In the genomic region with DNA sequence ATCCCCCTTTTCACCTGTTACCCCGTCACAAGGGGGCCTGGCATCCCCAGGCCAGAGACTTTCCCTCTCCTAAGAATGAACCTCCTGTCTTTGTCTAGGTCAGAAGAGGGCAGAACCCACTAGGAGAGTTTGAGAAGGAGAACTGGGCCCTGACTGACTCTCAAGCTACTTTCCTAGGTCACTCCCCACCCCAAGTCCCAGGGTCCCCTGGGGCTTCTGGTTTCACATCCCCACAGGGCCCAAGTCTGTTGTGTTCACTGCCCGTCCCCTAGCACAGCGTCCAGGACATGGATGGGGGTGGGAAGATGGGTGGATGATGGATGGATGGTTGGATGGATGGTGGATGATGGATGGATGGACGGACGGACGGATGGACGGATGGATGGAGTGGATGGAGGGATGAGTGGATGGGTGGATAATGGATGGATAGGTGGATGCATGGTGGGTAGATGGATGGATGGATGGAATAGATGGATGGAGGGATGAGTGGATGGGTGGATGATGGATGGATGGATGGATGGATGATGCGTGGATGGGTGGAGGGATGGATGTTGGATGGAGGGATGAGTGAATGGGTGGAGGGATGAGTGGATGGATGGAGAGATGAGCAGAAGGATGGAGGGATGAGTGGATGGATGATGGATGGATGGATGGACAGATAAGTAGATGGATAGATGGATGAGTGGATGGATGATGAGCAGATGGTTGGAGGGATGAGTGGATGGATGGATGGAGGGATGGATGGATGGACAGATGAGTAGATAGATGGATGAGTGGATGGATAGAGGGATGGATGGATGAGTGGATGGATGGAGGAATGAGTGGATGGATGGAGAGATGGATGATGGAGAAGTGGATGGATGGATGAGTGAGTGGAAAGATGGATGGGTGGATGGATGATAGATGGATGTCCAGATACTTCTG, we compare ENCODE assay signal across 30 cellular contexts. TPM values are rescaled to one million over a fixed set of nuclear protein-coding genes. Genes with fewer than 3 reads are reported as not detected.
"Had no signal": no experiment of that assay in that cellular context is flagged by ENCODE, and none has a peak within 500 bp of the region (broad histone marks: within the 10 kb centered on the region; RNA-seq: fewer than 3 reads in every experiment).

No MANE protein-coding gene starts in this region.

- H3K27ac ChIP-seq: breast epithelium, SK-N-MC, VCaP had no signal

- H3K4me1 Mint-ChIP-seq: activated CD4-positive, alpha-beta memory T cell treated with anti-CD3 and anti-CD28 coated beads, Interleukin-2, amount 10 ng/mL, durations not matched to agents 7 days and 5 days; activated CD4-positive, alpha-beta T cell treated with anti-CD3 and anti-CD28 coated beads for 36 hours; activated naive CD4-positive, alpha-beta T cell treated with anti-CD3 and anti-CD28 coated beads, Interleukin-2, amount 10 ng/mL, durations not matched to agents 7 days and 5 days had no signal

- DNase-seq: activated CD4-positive, alpha-beta memory T cell treated with anti-CD3 and anti-CD28 coated beads, Interleukin-2, amount 10 ng/mL, durations not matched to agents 7 days and 5 days; activated CD4-positive, alpha-beta T cell treated with anti-CD3 and anti-CD28 coated beads for 36 hours; activated CD4-positive, alpha-beta T cell treated with anti-CD3 and anti-CD28 coated beads, Interleukin-2, amount 50 U/mL, for 1 hour; activated CD4-positive, CD25-positive, alpha-beta regulatory T cell; activated CD8-positive, alpha-beta memory T cell treated with anti-CD3 and anti-CD28 coated beads, Interleukin-2, amount 50 U/mL, for 4 hours; activated gamma-delta T cell treated with Interleukin-2 at 50 U/mL for 16 hours; activated naive CD4-positive, alpha-beta T cell treated with anti-CD3 and anti-CD28 coated beads, Interleukin-2, amount 10 ng/mL, durations not matched to agents 7 days and 5 days; activated T-cell treated with anti-CD3 and anti-CD28 coated beads, Interleukin-2, amount 50 U/mL, for 72 hours; aorta; central memory CD4-positive, alpha-beta T cell; Kasumi-1; NCI-H1092 treated with DMSO at 0.1 percent for 48 hours; NCI-H1436; NCI-H1694 treated with DMSO at 0.1 percent for 48 hours; NCI-H2029 treated with DMSO at 0.1 percent for 48 hours; NCI-H345; NCI-H510A; NCI-H526 treated with DMSO at 0.1 percent for 48 hours; NCI-H82; NK-92 treated with Interleukin-12 subunit alpha and Interleukin-12 subunit beta, amount 100 ng/mL, for 24 hours; OCI-M1; RPMI8226; T-helper 1 cell had no signal

- H3K9me3 Mint-ChIP-seq: activated CD4-positive, alpha-beta memory T cell treated with anti-CD3 and anti-CD28 coated beads, Interleukin-2, amount 10 ng/mL, durations not matched to agents 7 days and 5 days; activated naive CD4-positive, alpha-beta T cell treated with anti-CD3 and anti-CD28 coated beads, Interleukin-2, amount 10 ng/mL, durations not matched to agents 7 days and 5 days; activated T-cell treated with anti-CD3 and anti-CD28 coated beads, Interleukin-2, amount 50 U/mL, for 72 hours; activated T-helper 2 cell treated with anti-CD3 and anti-CD28 coated beads, Interferon-gamma antibody, Interleukin-2, Interleukin-4, amounts not matched to agents 10 μg/mL and 5 μg/mL and 100 μg/mL, durations not matched to agents 14 hours and 24 hours and 36 hours had no signal

- H3K27ac Mint-ChIP-seq: activated CD4-positive, alpha-beta memory T cell treated with anti-CD3 and anti-CD28 coated beads, Interleukin-2, amount 10 ng/mL, durations not matched to agents 7 days and 5 days; activated CD4-positive, alpha-beta T cell treated with anti-CD3 and anti-CD28 coated beads for 36 hours; activated naive CD4-positive, alpha-beta T cell treated with anti-CD3 and anti-CD28 coated beads, Interleukin-2, amount 10 ng/mL, durations not matched to agents 7 days and 5 days; activated T-cell treated with anti-CD3 and anti-CD28 coated beads, Interleukin-2, amount 50 U/mL, for 72 hours; activated T-helper 2 cell treated with anti-CD3 and anti-CD28 coated beads, Interferon-gamma antibody, Interleukin-2, Interleukin-4, amounts not matched to agents 10 μg/mL and 5 μg/mL and 100 μg/mL, durations not matched to agents 14 hours and 24 hours and 36 hours had no signal

- H3K4me3 Mint-ChIP-seq: activated CD4-positive, alpha-beta memory T cell treated with anti-CD3 and anti-CD28 coated beads, Interleukin-2, amount 10 ng/mL, durations not matched to agents 7 days and 5 days; activated CD4-positive, alpha-beta T cell treated with anti-CD3 and anti-CD28 coated beads for 36 hours; activated naive CD4-positive, alpha-beta T cell treated with anti-CD3 and anti-CD28 coated beads, Interleukin-2, amount 10 ng/mL, durations not matched to agents 7 days and 5 days; activated T-cell treated with anti-CD3 and anti-CD28 coated beads, Interleukin-2, amount 50 U/mL, for 72 hours had no signal

- H3K36me3 ChIP-seq: breast epithelium had no signal

- H3K27me3 Mint-ChIP-seq: activated CD4-positive, alpha-beta memory T cell treated with anti-CD3 and anti-CD28 coated beads, Interleukin-2, amount 10 ng/mL, durations not matched to agents 7 days and 5 days; activated CD4-positive, alpha-beta T cell treated with anti-CD3 and anti-CD28 coated beads for 36 hours; activated naive CD4-positive, alpha-beta T cell treated with anti-CD3 and anti-CD28 coated beads, Interleukin-2, amount 10 ng/mL, durations not matched to agents 7 days and 5 days had no signal

- H3K36me3 Mint-ChIP-seq: activated naive CD4-positive, alpha-beta T cell treated with anti-CD3 and anti-CD28 coated beads, Interleukin-2, amount 10 ng/mL, durations not matched to agents 7 days and 5 days had no signal

- H3K4me1 ChIP-seq: breast epithelium had no signal

- ATAC-seq: activated CD4-positive, alpha-beta T cell treated with anti-CD3 and anti-CD28 coated beads for 36 hours; activated T-cell treated with anti-CD3 and anti-CD28 coated beads, Interleukin-2, amount 50 U/mL, for 72 hours; Right ventricle myocardium inferior had no signal

- H3K4me3 ChIP-seq: breast epithelium, SK-N-MC had no signal

RNA-seq across cellular contexts. Expression of a gene that starts 50.6 kb away (rescaled TPM):
- total RNA-seq: activated CD4-positive, alpha-beta T cell treated with anti-CD3 and anti-CD28 coated beads for 36 hours; activated T-cell treated with anti-CD3 and anti-CD28 coated beads, Interleukin-2, amount 50 U/mL, for 72 hours; activated T-helper 2 cell treated with anti-CD3 and anti-CD28 coated beads, Interferon-gamma antibody, Interleukin-2, Interleukin-4, amounts not matched to agents 10 μg/mL and 5 μg/mL and 100 μg/mL, durations not matched to agents 14 hours and 24 hours and 36 hours; breast epithelium; chondrocyte; T-helper 2 cell treated with Interferon-gamma antibody and Interleukin-4, amounts not matched to agents 100 ng/mL and 5 ng/mL, for 36 hours had no signal
- polyA plus RNA-seq: aorta had no signal

RNA-seq across cellular contexts. Expression of a gene that starts 53.3 kb away (rescaled TPM):
- total RNA-seq: activated CD4-positive, alpha-beta memory T cell treated with anti-CD3 and anti-CD28 coated beads, Interleukin-2, amount 10 ng/mL, durations not matched to agents 7 days and 5 days; activated CD4-positive, alpha-beta T cell treated with anti-CD3 and anti-CD28 coated beads for 36 hours; activated T-cell treated with anti-CD3 and anti-CD28 coated beads, Interleukin-2, amount 50 U/mL, for 72 hours; activated T-helper 2 cell treated with anti-CD3 and anti-CD28 coated beads, Interferon-gamma antibody, Interleukin-2, Interleukin-4, amounts not matched to agents 10 μg/mL and 5 μg/mL and 100 μg/mL, durations not matched to agents 14 hours and 24 hours and 36 hours; aorta; breast epithelium; chondrocyte; Right ventricle myocardium inferior; T-helper 2 cell treated with Interferon-gamma antibody and Interleukin-4, amounts not matched to agents 100 ng/mL and 5 ng/mL, for 36 hours had no signal
- polyA plus RNA-seq: aorta had no signal
